12 cellular contexts compared by ENCODE assay signal in the genomic region with DNA sequence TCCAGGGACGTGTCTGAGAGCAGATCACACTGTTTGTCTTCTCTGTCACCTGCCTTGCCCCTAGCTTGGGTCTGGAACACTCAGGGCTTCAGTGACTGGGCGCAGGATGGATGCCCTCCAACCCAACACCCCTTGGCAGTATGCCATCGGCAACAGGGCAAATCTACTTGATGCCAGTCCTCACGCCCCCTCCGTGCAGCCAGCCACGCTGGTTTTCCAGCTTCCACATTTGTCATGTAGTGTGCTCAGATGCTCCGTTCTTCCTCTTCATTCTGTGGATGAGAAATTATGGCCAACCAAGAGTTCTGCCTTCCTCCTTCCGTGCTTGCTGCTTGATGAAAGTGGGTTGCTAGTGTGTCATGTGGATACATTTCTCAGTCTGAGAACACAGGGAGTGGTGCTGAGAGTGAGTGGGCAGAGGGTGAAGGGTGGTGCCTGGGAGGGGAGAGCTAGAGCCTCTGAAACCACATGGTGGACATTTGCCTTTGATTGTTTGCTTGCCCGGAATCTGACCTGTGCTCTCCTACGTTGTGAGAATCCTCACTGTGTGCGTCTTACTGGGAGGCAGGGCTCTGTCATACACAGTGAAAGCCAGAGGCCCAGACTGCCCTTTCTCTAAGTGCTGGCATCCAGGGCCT.
A peak's percentile ranks its signal among the peaks of the same experiment; 100 is the strongest.
DNase-seq lines count a peak whose midpoint lies in the region; ATAC-seq and TF ChIP-seq lines count a peak whose summit lies in the region.
"Had no signal": no experiment of that assay in that cellular context is flagged by ENCODE, and none has a peak within 500 bp of the region (broad histone marks: within the 10 kb centered on the region; RNA-seq: fewer than 3 reads in every experiment).

No MANE protein-coding gene starts in this region.

- DNase-seq in Right ventricle myocardium superior (no peak), right cardiac atrium (no peak), brain pericyte (ENCODE audit: low read depth, low spot score) (peak; percentile 31), left lobe of liver (ENCODE audit: low spot score) (peak; percentile 40), vagina (ENCODE audit: extremely low spot score in 2 of 2) (peak; percentile 70 to 76), mesenteric fat pad (ENCODE audit: low spot score) (no peak)
- DNase-seq in activated CD4-positive, alpha-beta T cell treated with anti-CD3 and anti-CD28 coated beads for 1 hour, result no peak
- no peak for DNase-seq in activated naive CD4-positive, alpha-beta T cell treated with anti-CD3 and anti-CD28 coated beads for 36 hours
- DNase-seq: activated naive CD8-positive, alpha-beta T cell treated with anti-CD3 and anti-CD28 coated beads for 36 hours; DMS53; natural killer cell had no signal

- TF ChIP-seq CTCF in vagina (IDR thresholded peaks at IDR 0.05), result no peak

- H3K4me1 ChIP-seq in right cardiac atrium (ENCODE audit: control insufficient read depth, insufficient read depth, low read length), result peaks cover 7% of the 10 kb centered on the region
- H3K4me1 ChIP-seq in vagina, result peaks cover 7% of the 10 kb centered on the region

- H3K9me3 Mint-ChIP-seq in activated naive CD4-positive, alpha-beta T cell treated with anti-CD3 and anti-CD28 coated beads for 36 hours, result no peaks in the 10 kb centered on the region
- H3K9me3 Mint-ChIP-seq: activated naive CD8-positive, alpha-beta T cell treated with anti-CD3 and anti-CD28 coated beads for 36 hours; natural killer cell had no signal

- H3K4me1 Mint-ChIP-seq in activated naive CD4-positive, alpha-beta T cell treated with anti-CD3 and anti-CD28 coated beads for 36 hours (ENCODE audit: low read depth), result no peaks in the 10 kb centered on the region
- H3K4me1 Mint-ChIP-seq: activated naive CD8-positive, alpha-beta T cell treated with anti-CD3 and anti-CD28 coated beads for 36 hours; natural killer cell had no signal

- TF ChIP-seq POLR2A in vagina (IDR thresholded peaks at IDR 0.05), result no peak

- no peak overlapping the region for H3K4me3 Mint-ChIP-seq in activated naive CD4-positive, alpha-beta T cell treated with anti-CD3 and anti-CD28 coated beads for 36 hours
- H3K4me3 Mint-ChIP-seq: activated naive CD8-positive, alpha-beta T cell treated with anti-CD3 and anti-CD28 coated beads for 36 hours; natural killer cell had no signal

- peaks cover 5% of the 10 kb centered on the region for H3K27me3 Mint-ChIP-seq in activated naive CD4-positive, alpha-beta T cell treated with anti-CD3 and anti-CD28 coated beads for 36 hours (ENCODE audit: low read depth)

- H3K4me3 ChIP-seq in right cardiac atrium (ENCODE audit: low read length), result no peak overlapping the region
- H3K4me3 ChIP-seq in vagina, result no peak overlapping the region

- intact Hi-C loops in Right ventricle myocardium superior (cut with DNase I), result no loop called here
- intact Hi-C loops in right cardiac atrium (cut with DNase I), result loop anchor here in 2 of 4 donors (5.0 to 10.0 kb wide), 2 partner anchors 99 to 172 kb away; no protein-coding TSS in a partner anchor
- intact Hi-C loops in vagina (cut with DNase I), result no loop called here
- intact Hi-C loops in activated naive CD4-positive, alpha-beta T cell treated with anti-CD3 and anti-CD28 coated beads for 36 hours (cut with micrococcal nuclease), result no loop called here

- WGBS in right cardiac atrium, result 74% methylated on average over 11 of the region's 11 CpGs

- H3K27ac ChIP-seq in right cardiac atrium (ENCODE audit: low read length), result no peak overlapping the region
- H3K27ac ChIP-seq in vagina, result no peak overlapping the region

- H3K9me3 ChIP-seq in right cardiac atrium (ENCODE audit: control insufficient read depth, low read length) (no peaks in the 10 kb centered on the region), vagina (no peaks in the 10 kb centered on the region)

- CTCF ChIA-PET in activated naive CD4-positive, alpha-beta T cell treated with anti-CD3 and anti-CD28 coated beads for 36 hours (lab: Charles Lee), result interaction anchor here (0.8 kb wide), 1 partner anchor 100 kb away, joined by 3 read pairs; no protein-coding TSS in a partner anchor

- H3K27ac Mint-ChIP-seq in activated naive CD4-positive, alpha-beta T cell treated with anti-CD3 and anti-CD28 coated beads for 36 hours, result no peak overlapping the region
- H3K27ac Mint-ChIP-seq: activated naive CD8-positive, alpha-beta T cell treated with anti-CD3 and anti-CD28 coated beads for 36 hours; natural killer cell had no signal

- no peaks in the 10 kb centered on the region for H3K36me3 ChIP-seq in vagina

- H3K36me3 Mint-ChIP-seq in activated naive CD4-positive, alpha-beta T cell treated with anti-CD3 and anti-CD28 coated beads for 36 hours (ENCODE audit: low read depth), result no peaks in the 10 kb centered on the region
- H3K36me3 Mint-ChIP-seq: activated naive CD8-positive, alpha-beta T cell treated with anti-CD3 and anti-CD28 coated beads for 36 hours; natural killer cell had no signal

- H3K27me3 ChIP-seq in right cardiac atrium (ENCODE audit: control insufficient read depth, insufficient read depth), result no peaks in the 10 kb centered on the region
- H3K27me3 ChIP-seq in vagina, result no peaks in the 10 kb centered on the region

- peak; percentile 21 for ATAC-seq in Right ventricle myocardium superior (ENCODE audit: poor library complexity)
- ATAC-seq in right cardiac atrium, result no peak
- ATAC-seq in left lobe of liver, result peak; percentile 62
- ATAC-seq: HCT116, natural killer cell had no signal

Comparison
In these comparisons a context has a peak if more than half of its experiments do, and no peak if none do; other contexts are left out.
1. ATAC-seq: peak in Right ventricle myocardium superior (single experiment) and left lobe of liver (single experiment); none in right cardiac atrium (0 of 2).
2. DNase-seq: peak in brain pericyte (single experiment), left lobe of liver (single experiment) and vagina (2 of 2); none in Right ventricle myocardium superior (single experiment), right cardiac atrium (0 of 3), mesenteric fat pad (single experiment), activated CD4-positive, alpha-beta T cell treated with anti-CD3 and anti-CD28 coated beads for 1 hour (single experiment) and activated naive CD4-positive, alpha-beta T cell treated with anti-CD3 and anti-CD28 coated beads for 36 hours (single experiment).